ENCODE assay signal across 8 cellular contexts in genomic region chr11:76918941-76919386, GRCh38. TPM values are rescaled to one million over a fixed set of nuclear protein-coding genes. Genes with fewer than 3 reads are reported as not detected.
DNase-seq lines count a peak whose midpoint lies in the region; ATAC-seq, FAIRE-seq and TF ChIP-seq lines count a peak whose summit lies in the region.

No MANE protein-coding gene starts in this region.

- 4 to 13% (median 9%) methylated on average over 3 of the region's 3 CpGs for WGBS in adrenal gland, 4 donors

- peak; percentile 33 to 84 (median 72) for TF ChIP-seq CTCF in adrenal gland (IDR thresholded peaks at IDR 0.05)
- TF ChIP-seq CTCF in left ventricle myocardium inferior (IDR thresholded peaks at IDR 0.05; ENCODE audit: borderline replicate concordance) = peak; percentile 80
- TF ChIP-seq CTCF in gastrocnemius medialis (IDR thresholded peaks at IDR 0.05 in 4 of 5, conservative IDR thresholded peaks at IDR 0.05 in 1 of 5) = peak; percentile 45 to 74 (median 59)

- TF ChIP-seq POLR2A in H54 (IDR thresholded peaks at IDR 0.05; ENCODE audit: low read depth, low read length) (no peak), adrenal gland (IDR thresholded peaks at IDR 0.05) (no peak), gastrocnemius medialis (IDR thresholded peaks at IDR 0.05) (no peak)

- intact Hi-C loops in adrenal gland (cut with DNase I) = loop anchor here in 1 of 2 donors (5.0 kb wide), 1 partner anchor 112 kb away; no protein-coding TSS in a partner anchor
- intact Hi-C loops in left ventricle myocardium inferior (cut with micrococcal nuclease) = loop anchor here (2.0 to 10.0 kb wide), 3 partner anchors 54 to 194 kb away; partner anchors contain the start of gene ACER3
- intact Hi-C loops in gastrocnemius medialis (cut with DNase I; ENCODE audit: low total_unique reads) = loop anchor here (1.0 to 10.0 kb wide), 3 partner anchors 112 to 187 kb away; no protein-coding TSS in a partner anchor

- ATAC-seq in gastrocnemius medialis (peak; percentile 79 to 80), HG03469 (IDR thresholded peaks at IDR 0.05; ENCODE audit: unreplicated experiment) (no peak)

- no peaks in the 10 kb centered on the region for H3K9me3 ChIP-seq in adrenal gland (replicated peaks in 1 of 3)
- H3K9me3 ChIP-seq in left ventricle myocardium inferior (replicated peaks) = no peaks in the 10 kb centered on the region
- no peaks in the 10 kb centered on the region for H3K9me3 ChIP-seq in gastrocnemius medialis

- FAIRE-seq in H54 (lab: Jason Lieb, UNC) = peak; percentile 64

- H3K36me3 ChIP-seq in adrenal gland (replicated peaks in 1 of 2) (no peaks in the 10 kb centered on the region), left ventricle myocardium inferior (no peaks in the 10 kb centered on the region), gastrocnemius medialis (no peaks in the 10 kb centered on the region)

- in situ Hi-C loops in gastrocnemius medialis (cut with MboI; ENCODE audit: low sequenced_read_pairs in 4 of 4) = loop anchor here (5.0 to 25.0 kb wide), 3 partner anchors 107 to 194 kb away; no protein-coding TSS in a partner anchor

- DNase-seq in Ammon's horn (ENCODE audit: low spot score) (peak; percentile 90), H54 (ENCODE audit: insufficient read length, low spot score) (peak; percentile 1), NCI-H345 (lab: John Stamatoyannopoulos, UW) (peak; percentile 45), adrenal gland (peak in 4 of 7 donors; percentile 22 to 58 (median 30)), left ventricle myocardium inferior (no peak), gastrocnemius medialis (peak in 1 of 2 donors; percentile 9)
- no peak for DNase-seq in activated CD4-positive, alpha-beta T cell treated with anti-CD3 and anti-CD28 coated beads for 1 hour

- H3K4me3 ChIP-seq in adrenal gland = peak overlapping the region in 1 of 4 donors; percentile 46
- H3K4me3 ChIP-seq in left ventricle myocardium inferior = peak overlapping the region; percentile 30
- H3K4me3 ChIP-seq in gastrocnemius medialis = peak overlapping the region in 3 of 4 donors; percentile 16 to 31 (median 30)

- no peaks in the 10 kb centered on the region for H3K27me3 ChIP-seq in adrenal gland
- no peaks in the 10 kb centered on the region for H3K27me3 ChIP-seq in left ventricle myocardium inferior (ENCODE audit: low read depth)
- H3K27me3 ChIP-seq in gastrocnemius medialis = no peaks in the 10 kb centered on the region

- H3K4me1 ChIP-seq in adrenal gland (replicated peaks in 1 of 2) = peaks cover 0 to 12% of the 10 kb centered on the region in 2 donors
- peaks cover 18% of the 10 kb centered on the region for H3K4me1 ChIP-seq in left ventricle myocardium inferior
- H3K4me1 ChIP-seq in gastrocnemius medialis = peaks cover 6% of the 10 kb centered on the region in 2 donors

- H3K27ac ChIP-seq in adrenal gland = no peak overlapping the region
- no peak overlapping the region for H3K27ac ChIP-seq in left ventricle myocardium inferior (replicated peaks)
- no peak overlapping the region for H3K27ac ChIP-seq in gastrocnemius medialis

RNA-seq across cellular contexts. Expression of gene ACER3, which starts 58.2 kb away (rescaled TPM):
- total RNA-seq in adrenal gland = 10 to 100 TPM in 6 of 8 donors, 1 to 10 TPM in 2; 9.4 to 22.0 (median 18.3) TPM
- 10 to 100 TPM in 1 of 3 donors, 1 to 10 TPM in 2; 4.1 to 13.8 (median 4.2) TPM for polyA plus RNA-seq in adrenal gland
- 8.5 TPM for total RNA-seq in left ventricle myocardium inferior
- total RNA-seq in gastrocnemius medialis = 1 to 10 TPM; 1.1 to 3.4 (median 2.6) TPM

Comparison
In these comparisons a context has a peak if more than half of its experiments do, and no peak if none do; other contexts are left out.
1. DNase-seq: peak in Ammon's horn (single experiment), H54 (single experiment), NCI-H345 (single experiment) and adrenal gland (4 of 7); none in left ventricle myocardium inferior (single experiment) and activated CD4-positive, alpha-beta T cell treated with anti-CD3 and anti-CD28 coated beads for 1 hour (single experiment).
2. Peak in every context shown above with its lines, with median percentiles within 50 percentile points of each other: CTCF ChIP-seq.